ENCODE assay signal across 12 cellular contexts in genomic region chr16:62036101-62036806, GRCh38. TPM values are rescaled to one million over a fixed set of nuclear protein-coding genes. Genes with fewer than 3 reads are reported as not detected.
DNase-seq lines count a peak whose midpoint lies in the region; ATAC-seq and TF ChIP-seq lines count a peak whose summit lies in the region.
"Had no signal": no experiment of that assay in that cellular context is flagged by ENCODE, and none has a peak within 500 bp of the region (broad histone marks: within the 10 kb centered on the region; RNA-seq: fewer than 3 reads in every experiment).

TSS of gene CDH8 (minus strand) at chr16:62036438. CDS start at chr16:62021403, 15,035 bp downstream.

- peak within 1 kb of the TSS; percentile 69 for H3K9ac ChIP-seq in NT2/D1 (ENCODE audit: insufficient read length, low read depth)

- H3K4me1 ChIP-seq in NT2/D1 (ENCODE audit: insufficient read depth, insufficient read length) (peaks cover 4% of the 10 kb centered on the region), hepatocyte (ENCODE audit: insufficient read depth) (peaks cover 9% of the 10 kb centered on the region)

- peak within 1 kb of the TSS; percentile 89 for H3K4me2 ChIP-seq in hepatocyte

- H3K9me3 Mint-ChIP-seq in activated CD8-positive, alpha-beta T cell treated with anti-CD3 and anti-CD28 coated beads for 36 hours: peaks cover 5% of the 10 kb centered on the region
- H3K9me3 Mint-ChIP-seq: stimulated activated naive CD8-positive, alpha-beta T cell treated with anti-CD3 and anti-CD28 coated beads, Interleukin-15, Interleukin-2, amounts not matched to agents 100 ng/mL and 50 ng/mL, for 24 hours had no signal

- H3K4me3 ChIP-seq in NT2/D1 (ENCODE audit: insufficient read length, low read depth) (peak within 1 kb of the TSS; percentile 59), hepatocyte (peak within 1 kb of the TSS; percentile 25), retinal pigment epithelial cell (ENCODE audit: low read length) (peak within 1 kb of the TSS; percentile 49)

- peak within 1 kb of the TSS; percentile 39 for H2AFZ ChIP-seq in hepatocyte

- intact Hi-C loops in activated CD8-positive, alpha-beta T cell treated with anti-CD3 and anti-CD28 coated beads for 36 hours (cut with micrococcal nuclease): no loop called here

- CTCF ChIA-PET in activated CD8-positive, alpha-beta T cell treated with anti-CD3 and anti-CD28 coated beads for 36 hours (lab: Charles Lee): no interaction called here

- no peak within 1 kb of the TSS for H3K4me3 Mint-ChIP-seq in activated CD8-positive, alpha-beta T cell treated with anti-CD3 and anti-CD28 coated beads for 36 hours
- H3K4me3 Mint-ChIP-seq: stimulated activated naive CD8-positive, alpha-beta T cell treated with anti-CD3 and anti-CD28 coated beads, Interleukin-15, Interleukin-2, amounts not matched to agents 100 ng/mL and 50 ng/mL, for 24 hours had no signal

- no peaks in the 10 kb centered on the region for H3K4me1 Mint-ChIP-seq in activated CD8-positive, alpha-beta T cell treated with anti-CD3 and anti-CD28 coated beads for 36 hours (ENCODE audit: low read depth)

- 1% methylated on average over 46 of the region's 60 CpGs for WGBS in hepatocyte (ENCODE audit: low lambda C conversion rate, missing lambda C conversion rate)

- H3K36me3 Mint-ChIP-seq in activated CD8-positive, alpha-beta T cell treated with anti-CD3 and anti-CD28 coated beads for 36 hours (ENCODE audit: low read depth): no peaks in the 10 kb centered on the region

- no peaks in the 10 kb centered on the region for H4K20me1 ChIP-seq in hepatocyte (ENCODE audit: insufficient read depth, poor library complexity, severe bottlenecking)

- POLR2A ChIA-PET in activated CD8-positive, alpha-beta T cell treated with anti-CD3 and anti-CD28 coated beads for 36 hours (lab: Charles Lee): no interaction called here

- no peaks in the 10 kb centered on the region for H3K79me2 ChIP-seq in hepatocyte

- H3K9me2 ChIP-seq in hepatocyte (replicated peaks; ENCODE audit: insufficient read depth): no peaks in the 10 kb centered on the region

- peaks cover 80% of the 10 kb centered on the region for H3K27me3 ChIP-seq in NT2/D1 (ENCODE audit: insufficient read depth, insufficient read length)
- peaks cover 78% of the 10 kb centered on the region for H3K27me3 ChIP-seq in hepatocyte

- peaks cover 29% of the 10 kb centered on the region for H3K27me3 Mint-ChIP-seq in activated CD8-positive, alpha-beta T cell treated with anti-CD3 and anti-CD28 coated beads for 36 hours

- DNase-seq in GM03348 (ENCODE audit: low spot score): peak; percentile 51
- DNase-seq in NT2/D1 (ENCODE audit: low read depth, low spot score): peak; percentile 49
- peak; percentile 40 for DNase-seq in hepatocyte (ENCODE audit: low spot score)
- no peak for DNase-seq in retinal pigment epithelial cell (ENCODE audit: low read depth)
- DNase-seq in activated CD8-positive, alpha-beta T cell treated with anti-CD3 and anti-CD28 coated beads for 36 hours: no peak
- no peak for DNase-seq in GM19240 (ENCODE audit: insufficient read length, low spot score)

- TF ChIP-seq CTCF in hepatocyte (IDR thresholded peaks at IDR 0.05; ENCODE audit: poor library complexity): no peak
- TF ChIP-seq CTCF in retinal pigment epithelial cell (conservative IDR thresholded peaks at IDR 0.05; ENCODE audit: low read depth, low read length): no peak
- TF ChIP-seq CTCF in activated CD8-positive, alpha-beta T cell treated with anti-CD3 and anti-CD28 coated beads for 36 hours (IDR thresholded peaks at IDR 0.05): no peak

- no peak within 1 kb of the TSS for H3K27ac Mint-ChIP-seq in activated CD8-positive, alpha-beta T cell treated with anti-CD3 and anti-CD28 coated beads for 36 hours
- H3K27ac Mint-ChIP-seq: stimulated activated naive CD8-positive, alpha-beta T cell treated with anti-CD3 and anti-CD28 coated beads, Interleukin-15, Interleukin-2, amounts not matched to agents 100 ng/mL and 50 ng/mL, for 24 hours had no signal

- H3K36me3 ChIP-seq in NT2/D1 (ENCODE audit: insufficient read depth, insufficient read length, low read length): no peaks in the 10 kb centered on the region
- no peaks in the 10 kb centered on the region for H3K36me3 ChIP-seq in hepatocyte (replicated peaks; ENCODE audit: insufficient read depth, low read depth)
- H3K36me3 ChIP-seq: neutrophil had no signal

- H3K27ac ChIP-seq in hepatocyte: no peak within 1 kb of the TSS
- H3K27ac ChIP-seq: HL-60, neutrophil had no signal

- ATAC-seq in GM21825 (IDR thresholded peaks at IDR 0.05; ENCODE audit: unreplicated experiment): no peak
- no peak for ATAC-seq in activated CD8-positive, alpha-beta T cell treated with anti-CD3 and anti-CD28 coated beads for 36 hours
- ATAC-seq in GM21786 (IDR thresholded peaks at IDR 0.05; ENCODE audit: unreplicated experiment): no peak

- H3K9me3 ChIP-seq in NT2/D1 (ENCODE audit: insufficient read depth, low read length) (no peaks in the 10 kb centered on the region), hepatocyte (ENCODE audit: low read depth) (no peaks in the 10 kb centered on the region)
- H3K9me3 ChIP-seq: neutrophil had no signal

RNA-seq across cellular contexts. Expression of gene CDH8, which starts in this region (rescaled TPM):
- total RNA-seq in hepatocyte: 2.1 TPM in 2 replicates
- 2.2 and 4.8 TPM in 2 replicates for polyA plus RNA-seq in hepatocyte
- total RNA-seq in activated CD8-positive, alpha-beta T cell treated with anti-CD3 and anti-CD28 coated beads for 36 hours: not detected
- total RNA-seq: Daoy had no signal

Comparison
In these comparisons a context has a peak if more than half of its experiments do, and no peak if none do; other contexts are left out.
1. DNase-seq: peak in GM03348 (single experiment), NT2/D1 (single experiment) and hepatocyte (single experiment); none in retinal pigment epithelial cell (single experiment), activated CD8-positive, alpha-beta T cell treated with anti-CD3 and anti-CD28 coated beads for 36 hours (single experiment) and GM19240 (single experiment).
2. Peak in every context shown above with its lines, with median percentiles within 50 percentile points of each other: H3K4me3 ChIP-seq.